10 cellular contexts compared by ENCODE assay signal in the genomic region with DNA sequence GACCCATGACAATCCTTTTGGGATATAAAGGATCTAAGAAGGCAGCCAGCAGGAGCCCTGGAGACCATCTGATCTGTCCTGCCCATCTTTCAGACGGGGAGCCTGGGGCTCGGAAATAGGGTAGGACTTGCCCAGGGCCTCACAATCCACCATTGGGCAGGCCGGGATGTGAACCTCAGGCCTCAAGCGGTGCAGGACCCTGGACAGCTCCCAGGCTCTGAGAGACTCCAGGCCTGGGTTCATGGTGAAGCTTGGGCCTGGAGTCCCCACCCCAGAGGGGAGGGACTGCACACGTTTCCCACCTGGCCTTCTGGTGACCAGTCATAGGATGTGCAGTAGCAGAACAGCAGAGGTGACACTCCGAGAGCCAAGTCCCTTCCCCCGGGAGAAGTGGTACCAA. TPM values are rescaled to one million over a fixed set of nuclear protein-coding genes. Genes with fewer than 3 reads are reported as not detected.
DNase-seq lines count a peak whose midpoint lies in the region; ATAC-seq and TF ChIP-seq lines count a peak whose summit lies in the region.
"Had no signal": no experiment of that assay in that cellular context is flagged by ENCODE, and none has a peak within 500 bp of the region (broad histone marks: within the 10 kb centered on the region; RNA-seq: fewer than 3 reads in every experiment).

No MANE protein-coding gene starts in this region.

- H3K9ac ChIP-seq in mammary epithelial cell (ENCODE audit: insufficient read depth, low read length), result no peak overlapping the region

- H3K27me3 ChIP-seq in mammary epithelial cell (ENCODE audit: insufficient read depth, low read length), result no peaks in the 10 kb centered on the region

- no peak overlapping the region for H3K27ac ChIP-seq in mammary epithelial cell (ENCODE audit: insufficient read depth, low read depth, low read length)
- H3K27ac ChIP-seq: C4-2B had no signal

- H3K9me3 ChIP-seq in mammary epithelial cell (replicated peaks; ENCODE audit: insufficient read depth, low read length), result no peaks in the 10 kb centered on the region
- H3K9me3 ChIP-seq in T-helper 17 cell (ENCODE audit: control insufficient read depth, low read length, poor library complexity, severe bottlenecking), result no peaks in the 10 kb centered on the region

- no peaks in the 10 kb centered on the region for H4K20me1 ChIP-seq in mammary epithelial cell (ENCODE audit: insufficient read depth, low read length)

- in situ Hi-C loops in T47D (cut with HindIII; ENCODE audit: low pct_unique_long_range_greater_than_20kb, low sequenced_read_pairs) (no loop called here), mammary epithelial cell (cut with MboI; ENCODE audit: low sequenced_read_pairs in 2 of 2) (no loop called here)

- dilution Hi-C loops in mammary epithelial cell (cut with HindIII; ENCODE audit: low sequenced_read_pairs), result loop anchor here (25.0 kb wide), 1 partner anchor 486 kb away; no protein-coding TSS in a partner anchor

- ATAC-seq in T-helper 17 cell, result peak; percentile 20
- ATAC-seq in stimulated activated naive CD8-positive, alpha-beta T cell treated with anti-CD3 and anti-CD28 coated beads, Interleukin-15, Interleukin-2, amounts not matched to agents 100 U/mL and 50 U/mL, for 24 hours, result no peak
- no peak for ATAC-seq in GM21515 (IDR thresholded peaks at IDR 0.05; ENCODE audit: unreplicated experiment)
- no peak for ATAC-seq in GM21360 (IDR thresholded peaks at IDR 0.05; ENCODE audit: unreplicated experiment)

- H3K4me3 ChIP-seq in mammary epithelial cell (replicated peaks in 1 of 3; ENCODE audit: insufficient read depth in 1 of 3, low read depth in 2 of 3, low read length in 3 of 3) (no peak overlapping the region), fibroblast of the aortic adventitia (ENCODE audit: low read depth, low read length) (no peak overlapping the region)

- intact Hi-C loops in mammary epithelial cell (cut with micrococcal nuclease), result no loop called here

- DNase-seq in T47D (ENCODE audit: low read depth in 1 of 2, low spot score in 1 of 2), result peak; percentile 67 to 85
- DNase-seq in mammary epithelial cell, result no peak
- DNase-seq in T-helper 17 cell, result no peak
- peak; percentile 52 for DNase-seq in fibroblast of the aortic adventitia (ENCODE audit: low read depth)
- DNase-seq in stimulated activated naive CD8-positive, alpha-beta T cell treated with anti-CD3 and anti-CD28 coated beads, Interleukin-15, Interleukin-2, amounts not matched to agents 100 U/mL and 50 U/mL, for 24 hours, result peak; percentile 51
- no peak for DNase-seq in SKM-1 (lab: John Stamatoyannopoulos, UW; ENCODE audit: unreplicated experiment)
- DNase-seq: NCI-H1092 treated with DMSO at 0.1 percent for 48 hours had no signal

- no peak overlapping the region for H3K4me2 ChIP-seq in mammary epithelial cell (ENCODE audit: insufficient read depth, low read depth, low read length)

- no peak for TF ChIP-seq CTCF in mammary epithelial cell (conservative IDR thresholded peaks at IDR 0.05 in 1 of 2, IDR thresholded peaks at IDR 0.05 in 1 of 2; ENCODE audit: extremely low read depth in 1 of 2, insufficient read depth in 1 of 2, low read depth in 1 of 2, low read length in 2 of 2)
- TF ChIP-seq CTCF in fibroblast of the aortic adventitia (IDR thresholded peaks at IDR 0.05; ENCODE audit: insufficient read depth, low read length), result no peak

- peaks cover 40% of the 10 kb centered on the region for H3K27me3 Mint-ChIP-seq in T-helper 17 cell

- WGBS in mammary epithelial cell (ENCODE audit: low coverage, missing lambda C conversion rate), result 38% methylated on average over 7 of the region's 7 CpGs

- H3K4me1 Mint-ChIP-seq in T-helper 17 cell, result no peaks in the 10 kb centered on the region

- H3K36me3 ChIP-seq in mammary epithelial cell (ENCODE audit: insufficient read depth, low read length), result no peaks in the 10 kb centered on the region

- no peaks in the 10 kb centered on the region for H3K79me2 ChIP-seq in mammary epithelial cell (ENCODE audit: insufficient read depth, low read length)

- BruUV-seq in mammary epithelial cell (replicated peaks; lab: Mats Ljungman, UMichigan), result no TSS peak

- H3K4me3 Mint-ChIP-seq in T-helper 17 cell, result no peak overlapping the region

- no peaks in the 10 kb centered on the region for H3K4me1 ChIP-seq in mammary epithelial cell (ENCODE audit: insufficient read depth, low read length)

- no peak overlapping the region for H3K27ac Mint-ChIP-seq in T-helper 17 cell

- H3K36me3 Mint-ChIP-seq in T-helper 17 cell (ENCODE audit: low read depth), result peaks cover 2% of the 10 kb centered on the region

- CTCF ChIA-PET in mammary epithelial cell (lab: Charles Lee; ENCODE audit: low non-redundant PET), result no interaction called here

- no peak overlapping the region for H2AFZ ChIP-seq in mammary epithelial cell (ENCODE audit: low read depth, low read length)

RNA-seq across cellular contexts. Expression of gene RAPGEF1, which starts 36.6 kb away (rescaled TPM):
- total RNA-seq in mammary epithelial cell (10 to 100 TPM; 41.7 to 51.3 TPM), T-helper 17 cell (100 to 1,000 TPM; 176 to 209 TPM), fibroblast of the aortic adventitia (ENCODE audit: low replicate concordance) (20.2 and 33.7 TPM in 2 replicates)
- polyA plus RNA-seq in mammary epithelial cell, result 22.8 TPM
- 29.1 TPM for polyA minus RNA-seq in mammary epithelial cell

Comparison
In these comparisons a context has a peak if more than half of its experiments do, and no peak if none do; other contexts are left out.
1. DNase-seq: peak in T47D (2 of 2), fibroblast of the aortic adventitia (single experiment) and stimulated activated naive CD8-positive, alpha-beta T cell treated with anti-CD3 and anti-CD28 coated beads, Interleukin-15, Interleukin-2, amounts not matched to agents 100 U/mL and 50 U/mL, for 24 hours (single experiment); none in mammary epithelial cell (single experiment), T-helper 17 cell (0 of 3) and SKM-1 (single experiment).